18 cellular contexts compared by ENCODE assay signal in genomic region chr1:145757420-145757819, GRCh38. TPM values are rescaled to one million over a fixed set of nuclear protein-coding genes. Genes with fewer than 3 reads are reported as not detected.
"Had no signal": no experiment of that assay in that cellular context is flagged by ENCODE, and none has a peak within 500 bp of the region (broad histone marks: within the 10 kb centered on the region; RNA-seq: fewer than 3 reads in every experiment).

No MANE protein-coding gene starts in this region.

- H3K4me1 Mint-ChIP-seq: activated CD4-positive, alpha-beta T cell treated with anti-CD3 and anti-CD28 coated beads, Interleukin-2, amount 10 ng/mL, durations not matched to agents 7 days and 5 days had no signal

- H3K4me3 Mint-ChIP-seq: activated B cell treated with CpG ODN at 0.5 μM for 24 hours; activated CD4-positive, alpha-beta T cell treated with anti-CD3 and anti-CD28 coated beads, Interleukin-2, amount 10 ng/mL, durations not matched to agents 7 days and 5 days; activated naive CD4-positive, alpha-beta T cell treated with anti-CD3 and anti-CD28 coated beads for 36 hours; stimulated activated naive CD8-positive, alpha-beta T cell treated with anti-CD3 and anti-CD28 coated beads, Interleukin-15, Interleukin-2, amounts not matched to agents 100 ng/mL and 50 ng/mL, for 24 hours; T-helper 2 cell treated with Interferon-gamma antibody and Interleukin-4, amounts not matched to agents 5 μg/mL and 100 μg/mL, for 36 hours had no signal

- H3K4me1 ChIP-seq: adrenal gland, psoas muscle, upper lobe of left lung had no signal

- H3K27me3 Mint-ChIP-seq: activated B cell treated with CpG ODN at 0.5 μM for 24 hours; activated CD4-positive, alpha-beta T cell treated with anti-CD3 and anti-CD28 coated beads, Interleukin-2, amount 10 ng/mL, durations not matched to agents 7 days and 5 days; stimulated activated naive CD8-positive, alpha-beta T cell treated with anti-CD3 and anti-CD28 coated beads, Interleukin-15, Interleukin-2, amounts not matched to agents 100 ng/mL and 50 ng/mL, for 24 hours had no signal

- H3K9me3 ChIP-seq: adrenal gland, psoas muscle, right lobe of liver, upper lobe of left lung had no signal

- H3K4me3 ChIP-seq: adrenal gland, psoas muscle, right lobe of liver, upper lobe of left lung had no signal

- ATAC-seq: right lobe of liver had no signal

- DNase-seq: activated B cell treated with CpG ODN at 0.5 μM for 24 hours; activated CD4-positive, alpha-beta T cell treated with anti-CD3 and anti-CD28 coated beads, Interleukin-2, amount 10 ng/mL, durations not matched to agents 7 days and 5 days; activated CD8-positive, alpha-beta memory T cell treated with anti-CD3 and anti-CD28 coated beads for 24 hours; activated naive CD4-positive, alpha-beta T cell treated with anti-CD3 and anti-CD28 coated beads for 36 hours; adrenal gland; effector memory CD4-positive, alpha-beta T cell; foreskin melanocyte; kidney glomerular epithelial cell; psoas muscle; right lobe of liver; upper lobe of left lung had no signal

- H3K27ac ChIP-seq: adrenal gland, psoas muscle, right lobe of liver, upper lobe of left lung had no signal

- H3K27me3 ChIP-seq: adrenal gland, right lobe of liver, upper lobe of left lung had no signal

- H3K27ac Mint-ChIP-seq: activated B cell treated with CpG ODN at 0.5 μM for 24 hours; activated CD4-positive, alpha-beta T cell treated with anti-CD3 and anti-CD28 coated beads, Interleukin-2, amount 10 ng/mL, durations not matched to agents 7 days and 5 days; activated naive CD4-positive, alpha-beta T cell treated with anti-CD3 and anti-CD28 coated beads for 36 hours; activated T-helper 2 cell treated with anti-CD3 and anti-CD28 coated beads, Interferon-gamma antibody, Interleukin-2, Interleukin-4, amounts not matched to agents 10 μg/mL and 5 μg/mL and 100 μg/mL, durations not matched to agents 14 hours and 24 hours and 36 hours; stimulated activated naive CD8-positive, alpha-beta T cell treated with anti-CD3 and anti-CD28 coated beads, Interleukin-15, Interleukin-2, amounts not matched to agents 100 ng/mL and 50 ng/mL, for 24 hours; T-helper 2 cell treated with Interferon-gamma antibody and Interleukin-4, amounts not matched to agents 5 μg/mL and 100 μg/mL, for 36 hours had no signal

RNA-seq across cellular contexts. Expression of gene CD160, which starts 38.1 kb away (rescaled TPM):
- total RNA-seq: activated B cell treated with CpG ODN at 0.5 μM for 24 hours; activated CD4-positive, alpha-beta T cell treated with anti-CD3 and anti-CD28 coated beads, Interleukin-2, amount 10 ng/mL, durations not matched to agents 7 days and 5 days; activated naive CD4-positive, alpha-beta T cell treated with anti-CD3 and anti-CD28 coated beads for 36 hours; activated T-helper 2 cell treated with anti-CD3 and anti-CD28 coated beads, Interferon-gamma antibody, Interleukin-2, Interleukin-4, amounts not matched to agents 10 μg/mL and 5 μg/mL and 100 μg/mL, durations not matched to agents 14 hours and 24 hours and 36 hours; mesenteric fat pad; omental fat pad; psoas muscle; temporal lobe had no signal
- polyA plus RNA-seq: neural cell had no signal

RNA-seq across cellular contexts. Expression of gene PDZK1, which starts 50.3 kb away (rescaled TPM):
- total RNA-seq: activated naive CD4-positive, alpha-beta T cell treated with anti-CD3 and anti-CD28 coated beads for 36 hours; activated T-helper 2 cell treated with anti-CD3 and anti-CD28 coated beads, Interferon-gamma antibody, Interleukin-2, Interleukin-4, amounts not matched to agents 10 μg/mL and 5 μg/mL and 100 μg/mL, durations not matched to agents 14 hours and 24 hours and 36 hours; mesenteric fat pad had no signal
